In genomic region chr16:19771040-19771439, GRCh38 we compare ENCODE assay signal across 14 cellular contexts. TPM values are rescaled to one million over a fixed set of nuclear protein-coding genes. Genes with fewer than 3 reads are reported as not detected.
A peak's percentile ranks its signal among the peaks of the same experiment; 100 is the strongest.
DNase-seq lines count a peak whose midpoint lies in the region; ATAC-seq and TF ChIP-seq lines count a peak whose summit lies in the region.
"Had no signal": no experiment of that assay in that cellular context is flagged by ENCODE, and none has a peak within 500 bp of the region (broad histone marks: within the 10 kb centered on the region; RNA-seq: fewer than 3 reads in every experiment).

No MANE protein-coding gene starts in this region.

- H3K27me3 Mint-ChIP-seq in WTC11 (ENCODE audit: low read depth), result no peaks in the 10 kb centered on the region
- no peaks in the 10 kb centered on the region for H3K27me3 Mint-ChIP-seq in nephron (ENCODE audit: low read depth)
- H3K27me3 Mint-ChIP-seq: CD8-positive, alpha-beta memory T cell had no signal

- DNase-seq in WTC11 (ENCODE audit: low spot score), result no peak
- DNase-seq in coronary artery (ENCODE audit: low spot score), result peak; percentile 28
- DNase-seq in activated T-cell treated with anti-CD3 and anti-CD28 coated beads for 4 hours, result no peak
- DNase-seq in CD1c-positive myeloid dendritic cell (ENCODE audit: extremely low spot score), result no peak
- no peak for DNase-seq in activated T-cell treated with anti-CD3 and anti-CD28 coated beads, Interleukin-2, amount 50 U/mL, for 48 hours
- no peak for DNase-seq in NCI-H446 (lab: John Stamatoyannopoulos, UW)
- DNase-seq: Caco-2; CD8-positive, alpha-beta memory T cell; DND-41; GF-D8; HCEC 1CT; IMR-90 had no signal

- no peak for ATAC-seq in WTC11

- no peak overlapping the region for H3K27ac ChIP-seq in coronary artery

- H3K9me3 Mint-ChIP-seq in WTC11, result peaks cover 26% of the 10 kb centered on the region
- H3K9me3 Mint-ChIP-seq in nephron, result peaks cover 14% of the 10 kb centered on the region

- peaks cover 22% of the 10 kb centered on the region for H3K36me3 Mint-ChIP-seq in WTC11
- H3K36me3 Mint-ChIP-seq in nephron (ENCODE audit: low read depth), result peaks cover 27% of the 10 kb centered on the region
- H3K36me3 Mint-ChIP-seq: CD14-positive monocyte had no signal

- POLR2A ChIA-PET in WTC11 (lab: Charles Lee), result no interaction called here

- no peak overlapping the region for H3K4me3 ChIP-seq in coronary artery

- H3K27ac Mint-ChIP-seq in WTC11 (no peak overlapping the region), nephron (peak overlapping the region in 2 of 3 experiments; percentile 62 to 68)
- H3K27ac Mint-ChIP-seq: CD14-positive monocyte; CD8-positive, alpha-beta memory T cell had no signal

- H3K4me3 Mint-ChIP-seq in WTC11 (no peak overlapping the region), nephron (no peak overlapping the region)
- H3K4me3 Mint-ChIP-seq: CD14-positive monocyte; CD8-positive, alpha-beta memory T cell had no signal

- TF ChIP-seq CTCF in WTC11 (IDR thresholded peaks at IDR 0.05) (no peak), coronary artery (IDR thresholded peaks at IDR 0.05) (no peak), nephron (IDR thresholded peaks at IDR 0.05; ENCODE audit: unreplicated experiment in 3 of 3) (no peak)

- CTCF ChIA-PET in WTC11 (lab: Charles Lee), result no interaction called here

- H3K4me1 Mint-ChIP-seq in WTC11 (peaks cover 21% of the 10 kb centered on the region), nephron (peaks cover 21% of the 10 kb centered on the region)
- H3K4me1 Mint-ChIP-seq: CD8-positive, alpha-beta memory T cell had no signal

TF ChIP-seq in WTC11, 78 proteins besides CTCF, POLR2A, EP300 and RAD21:
- TF ChIP-seq, protein P1, sequence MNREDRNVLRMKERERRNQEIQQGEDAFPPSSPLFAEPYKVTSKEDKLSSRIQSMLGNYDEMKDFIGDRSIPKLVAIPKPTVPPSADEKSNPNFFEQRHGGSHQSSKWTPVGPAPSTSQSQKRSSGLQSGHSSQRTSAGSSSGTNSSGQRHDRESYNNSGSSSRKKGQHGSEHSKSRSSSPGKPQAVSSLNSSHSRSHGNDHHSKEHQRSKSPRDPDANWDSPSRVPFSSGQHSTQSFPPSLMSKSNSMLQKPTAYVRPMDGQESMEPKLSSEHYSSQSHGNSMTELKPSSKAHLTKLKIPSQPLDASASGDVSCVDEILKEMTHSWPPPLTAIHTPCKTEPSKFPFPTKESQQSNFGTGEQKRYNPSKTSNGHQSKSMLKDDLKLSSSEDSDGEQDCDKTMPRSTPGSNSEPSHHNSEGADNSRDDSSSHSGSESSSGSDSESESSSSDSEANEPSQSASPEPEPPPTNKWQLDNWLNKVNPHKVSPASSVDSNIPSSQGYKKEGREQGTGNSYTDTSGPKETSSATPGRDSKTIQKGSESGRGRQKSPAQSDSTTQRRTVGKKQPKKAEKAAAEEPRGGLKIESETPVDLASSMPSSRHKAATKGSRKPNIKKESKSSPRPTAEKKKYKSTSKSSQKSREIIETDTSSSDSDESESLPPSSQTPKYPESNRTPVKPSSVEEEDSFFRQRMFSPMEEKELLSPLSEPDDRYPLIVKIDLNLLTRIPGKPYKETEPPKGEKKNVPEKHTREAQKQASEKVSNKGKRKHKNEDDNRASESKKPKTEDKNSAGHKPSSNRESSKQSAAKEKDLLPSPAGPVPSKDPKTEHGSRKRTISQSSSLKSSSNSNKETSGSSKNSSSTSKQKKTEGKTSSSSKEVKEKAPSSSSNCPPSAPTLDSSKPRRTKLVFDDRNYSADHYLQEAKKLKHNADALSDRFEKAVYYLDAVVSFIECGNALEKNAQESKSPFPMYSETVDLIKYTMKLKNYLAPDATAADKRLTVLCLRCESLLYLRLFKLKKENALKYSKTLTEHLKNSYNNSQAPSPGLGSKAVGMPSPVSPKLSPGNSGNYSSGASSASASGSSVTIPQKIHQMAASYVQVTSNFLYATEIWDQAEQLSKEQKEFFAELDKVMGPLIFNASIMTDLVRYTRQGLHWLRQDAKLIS (CRISPR knock-in tag; IDR thresholded peaks at IDR 0.05; ENCODE audit: borderline replicate concordance), result no peak
- no peak for TF ChIP-seq ZNF532 (CRISPR knock-in tag; IDR thresholded peaks at IDR 0.05; ENCODE audit: borderline replicate concordance)
- TF ChIP-seq ZNF121 (CRISPR knock-in tag; IDR thresholded peaks at IDR 0.05), result peak; percentile 58; the same call in 1 of the 2 replicates
- no peak for TF ChIP-seq SMAD3 (CRISPR knock-in tag; IDR thresholded peaks at IDR 0.05; ENCODE audit: borderline replicate concordance)

RNA-seq across cellular contexts. Expression of gene IQCK, which starts 53.0 kb away (rescaled TPM):
- total RNA-seq in WTC11 (2021), result 5.2 to 6.0 TPM (median 5.8 TPM) in 3 replicates

RNA-seq across cellular contexts. Expression of gene KNOP1, which starts 53.0 kb away (rescaled TPM):
- total RNA-seq in WTC11 (2021), result 87.4 to 102 TPM (median 93.4 TPM) in 3 replicates
